ENCODE assay signal across 15 cellular contexts in the genomic region with DNA sequence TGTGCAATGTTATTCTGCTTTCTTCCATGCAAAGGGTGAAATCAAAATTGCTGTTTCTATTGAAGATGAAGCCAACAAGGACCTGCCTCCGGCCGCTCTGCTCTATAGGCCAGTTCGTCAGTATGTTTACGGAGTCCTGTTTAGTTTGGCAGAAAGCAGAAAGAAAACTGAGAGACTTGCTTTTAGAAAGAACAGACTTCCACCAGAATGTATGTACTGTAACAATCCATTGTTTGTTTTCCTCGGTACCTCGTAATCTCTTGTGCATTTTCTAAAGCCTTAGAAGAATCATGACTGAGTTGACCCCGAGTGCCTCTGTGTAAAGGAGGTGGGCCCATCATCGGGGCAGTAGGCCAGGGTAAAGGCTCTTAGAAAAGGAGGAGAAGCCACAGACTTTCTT. TPM values are rescaled to one million over a fixed set of nuclear protein-coding genes. Genes with fewer than 3 reads are reported as not detected.
DNase-seq lines count a peak whose midpoint lies in the region; ATAC-seq and TF ChIP-seq lines count a peak whose summit lies in the region.
"Had no signal": no experiment of that assay in that cellular context is flagged by ENCODE, and none has a peak within 500 bp of the region (broad histone marks: within the 10 kb centered on the region; RNA-seq: fewer than 3 reads in every experiment).

No MANE protein-coding gene starts in this region.

- TF ChIP-seq CTCF in LNCaP clone FGC (IDR thresholded peaks at IDR 0.05; ENCODE audit: control insufficient read depth, extremely low read depth, insufficient read depth) (no peak), gastrocnemius medialis (IDR thresholded peaks at IDR 0.05 in 4 of 5, conservative IDR thresholded peaks at IDR 0.05 in 1 of 5) (no peak)

- TF ChIP-seq POLR2A in gastrocnemius medialis (IDR thresholded peaks at IDR 0.05) = no peak

- peaks cover 0 to 44% of the 10 kb centered on the region in 2 donors for H3K36me3 ChIP-seq in gastrocnemius medialis

- H3K27ac ChIP-seq in gastrocnemius medialis = peak overlapping the region; percentile 52 to 73 (median 64)
- H3K27ac ChIP-seq: A549 had no signal

- peak; percentile 8 for ATAC-seq in left colon
- no peak for ATAC-seq in gastrocnemius medialis
- ATAC-seq in GM18909 (IDR thresholded peaks at IDR 0.05; ENCODE audit: poor library complexity, unreplicated experiment) = no peak
- ATAC-seq in GM18870 (IDR thresholded peaks at IDR 0.05; ENCODE audit: unreplicated experiment) = no peak

- DNase-seq in LNCaP clone FGC (ENCODE audit: low read depth) = peak; percentile 74
- peak; percentile 10 for DNase-seq in brain pericyte (ENCODE audit: low read depth, low spot score)
- no peak for DNase-seq in left colon
- no peak for DNase-seq in gastrocnemius medialis
- DNase-seq in hypothalamus (lab: John Stamatoyannopoulos, UW) = no peak
- DNase-seq in HCEC 1CT = no peak
- DNase-seq: BE2C; CD8-positive, alpha-beta memory T cell; GF-D8; H9 had no signal

- H3K4me3 ChIP-seq in LNCaP clone FGC (ENCODE audit: low read depth, low read length) (peak overlapping the region; percentile 36), gastrocnemius medialis (no peak overlapping the region)
- H3K4me3 ChIP-seq: A549, GM23338 had no signal

- intact Hi-C loops in left colon (cut with DNase I, micrococcal nuclease) = no loop called here
- intact Hi-C loops in gastrocnemius medialis (cut with DNase I; ENCODE audit: low total_unique reads) = no loop called here

- in situ Hi-C loops in gastrocnemius medialis (cut with MboI; ENCODE audit: low sequenced_read_pairs in 4 of 4) = no loop called here

- no peaks in the 10 kb centered on the region for H3K9me3 ChIP-seq in gastrocnemius medialis
- H3K9me3 ChIP-seq: A549, BE2C, Caco-2 had no signal

- no peaks in the 10 kb centered on the region for H3K27me3 ChIP-seq in gastrocnemius medialis
- H3K27me3 ChIP-seq: BE2C had no signal

- H3K4me1 ChIP-seq in gastrocnemius medialis = peaks cover 25 to 27% of the 10 kb centered on the region in 2 donors
- H3K4me1 ChIP-seq: A549, BE2C, Caco-2 had no signal

RNA-seq across cellular contexts. Expression of a gene that starts 44.3 kb away (rescaled TPM):
- total RNA-seq in left colon = 10 to 100 TPM; 21.3 to 22.9 TPM
- total RNA-seq in gastrocnemius medialis = 10 to 100 TPM; 18.8 to 24.3 (median 21.9) TPM

Comparison
In these comparisons a context has a peak if more than half of its experiments do, and no peak if none do; other contexts are left out.
1. DNase-seq: peak in LNCaP clone FGC (single experiment) and brain pericyte (single experiment); none in left colon (0 of 2), gastrocnemius medialis (0 of 2), hypothalamus (0 of 51) and HCEC 1CT (single experiment).